ENCODE assay signal across 8 cellular contexts in genomic region chr13:43785681-43786471, GRCh38. TPM values are rescaled to one million over a fixed set of nuclear protein-coding genes. Genes with fewer than 3 reads are reported as not detected.
DNase-seq lines count a peak whose midpoint lies in the region; FAIRE-seq and TF ChIP-seq lines count a peak whose summit lies in the region.

No MANE protein-coding gene starts in this region.

- CTCF ChIA-PET in A673 (lab: Charles Lee), result interaction anchor here (1.0 kb wide), 1 partner anchor 485 kb away, joined by 3 read pairs; no protein-coding TSS in a partner anchor

- H3K9me3 ChIP-seq in A673 (ENCODE audit: low read depth, low read length, poor library complexity, severe bottlenecking) (no peaks in the 10 kb centered on the region), adrenal gland (replicated peaks in 1 of 3) (no peaks in the 10 kb centered on the region), cardiac muscle cell (ENCODE audit: low read depth) (no peaks in the 10 kb centered on the region)

- intact Hi-C loops in A673 (cut with micrococcal nuclease; ENCODE audit: unreplicated experiment), result loop anchor here (5.0 kb wide), 1 partner anchor 484 kb away; no protein-coding TSS in a partner anchor
- intact Hi-C loops in adrenal gland (cut with DNase I), result no loop called here

- H3K27ac ChIP-seq in A673 (ENCODE audit: low read depth, low read length, poor library complexity, severe bottlenecking) (no peak overlapping the region), adrenal gland (peak overlapping the region in 2 of 5 donors; percentile 51 to 58), cardiac muscle cell (no peak overlapping the region)

- WGBS in adrenal gland, 4 donors, result 0 to 1% (median 1%) methylated on average over 26 to 75 of the region's 75 CpGs

- BruUV-seq in A673 (replicated peaks; lab: Mats Ljungman, UMichigan), result no TSS peak

- TF ChIP-seq POLR2A in GM12891 (IDR thresholded peaks at IDR 0.05; ENCODE audit: low read depth, low read length) (no peak), adrenal gland (IDR thresholded peaks at IDR 0.05) (no peak)

- H3K4me3 ChIP-seq in A673 (ENCODE audit: low read depth, low read length, poor library complexity, severe bottlenecking), result peak overlapping the region; percentile 68
- peak overlapping the region in 2 of 4 donors; percentile 61 to 67 for H3K4me3 ChIP-seq in adrenal gland
- peak overlapping the region; percentile 65 for H3K4me3 ChIP-seq in cardiac muscle cell

- DNase-seq in A673 (ENCODE audit: low spot score), result peak; percentile 73
- peak; percentile 39 for DNase-seq in GM12891 (ENCODE audit: insufficient read length, low spot score)
- peak; percentile 65 to 84 for DNase-seq in NCI-H446 (lab: John Stamatoyannopoulos, UW)
- peak; percentile 58 to 91 (median 73) for DNase-seq in adrenal gland
- peak; percentile 82 to 86 for DNase-seq in cardiac muscle cell (ENCODE audit: low read depth in 1 of 2, low spot score in 1 of 2)
- DNase-seq in nucleus accumbens (lab: John Stamatoyannopoulos, UW), result peak; percentile 20 to 94 (median 86)
- DNase-seq in NCI-H1105 treated with DMSO at 0.1 percent for 48 hours (lab: John Stamatoyannopoulos, UW), result no peak
- no peak for DNase-seq in NCI-H2196 (lab: John Stamatoyannopoulos, UW; ENCODE audit: unreplicated experiment)

- POLR2A ChIA-PET in A673 (lab: Charles Lee; ENCODE audit: low non-redundant PET), result no interaction called here

- H3K4me1 ChIP-seq in A673 (ENCODE audit: insufficient read depth, low read length, poor library complexity, severe bottlenecking) (peaks cover 4% of the 10 kb centered on the region), adrenal gland (replicated peaks in 1 of 2) (peaks cover 14 to 26% of the 10 kb centered on the region in 2 donors), cardiac muscle cell (ENCODE audit: low read depth) (peaks cover 3% of the 10 kb centered on the region)

- TF ChIP-seq CTCF in A673 (conservative IDR thresholded peaks at IDR 0.05; ENCODE audit: low read depth, low read length) (no peak), adrenal gland (IDR thresholded peaks at IDR 0.05) (no peak), cardiac muscle cell (IDR thresholded peaks at IDR 0.05; ENCODE audit: low read depth, low read length) (no peak)

- H3K36me3 ChIP-seq in A673 (ENCODE audit: insufficient read depth, low read length, poor library complexity, severe bottlenecking), result no peaks in the 10 kb centered on the region
- no peaks in the 10 kb centered on the region for H3K36me3 ChIP-seq in adrenal gland (replicated peaks in 1 of 2)
- no peaks in the 10 kb centered on the region for H3K36me3 ChIP-seq in cardiac muscle cell

- no peaks in the 10 kb centered on the region for H3K27me3 ChIP-seq in A673 (replicated peaks; ENCODE audit: insufficient read depth, low read depth, low read length, poor library complexity)
- peaks cover 6% of the 10 kb centered on the region for H3K27me3 ChIP-seq in adrenal gland
- H3K27me3 ChIP-seq in cardiac muscle cell, result peaks cover 55% of the 10 kb centered on the region

- FAIRE-seq in GM12891 (lab: Jason Lieb, UNC), result peak; percentile 16

TF ChIP-seq in GM12891, 5 proteins besides CTCF, POLR2A, EP300 and RAD21:
- TF ChIP-seq POU2F2 (IDR thresholded peaks at IDR 0.05; ENCODE audit: low read depth, low read length), result no peak
- TF ChIP-seq POLR2AphosphoS5 (IDR thresholded peaks at IDR 0.05; ENCODE audit: low read depth, low read length), result no peak
- no peak for TF ChIP-seq PAX5 (IDR thresholded peaks at IDR 0.05; ENCODE audit: insufficient read depth, low read length, severe bottlenecking)
- no peak for TF ChIP-seq SPI1 (IDR thresholded peaks at IDR 0.05; ENCODE audit: low read depth, low read length)

RNA-seq across cellular contexts. Expression of gene ENOX1, which starts 0.9 kb away (rescaled TPM):
- 4.4 and 4.5 TPM in 2 replicates for total RNA-seq in A673 (2021)
- 1.2 TPM for polyA plus RNA-seq in GM12891 (2012; ENCODE audit: low read depth, missing spikeins)
- total RNA-seq in adrenal gland, result 1 to 10 TPM in 6 of 8 donors, under 1 TPM in 2; 0.25 to 3.6 (median 1.7) TPM
- polyA plus RNA-seq in adrenal gland, result 1 to 10 TPM in 2 of 3 donors, under 1 TPM in 1; 0.81 to 1.6 (median 1.5) TPM
- 2.0 and 4.2 TPM in 2 replicates for total RNA-seq in cardiac muscle cell
- 1.6 and 5.1 TPM in 2 replicates for polyA plus RNA-seq in cardiac muscle cell

Comparison
In these comparisons a context has a peak if more than half of its experiments do, and no peak if none do; other contexts are left out.
1. DNase-seq: peak in A673 (single experiment), GM12891 (single experiment), NCI-H446 (2 of 2), adrenal gland (7 of 7), cardiac muscle cell (2 of 2) and nucleus accumbens (56 of 56); none in NCI-H1105 treated with DMSO at 0.1 percent for 48 hours (single experiment) and NCI-H2196 (single experiment).